8 cellular contexts compared by ENCODE assay signal in genomic region chr12:58443273-58443980, GRCh38.
DNase-seq lines count a peak whose midpoint lies in the region; ATAC-seq and TF ChIP-seq lines count a peak whose summit lies in the region.

No MANE protein-coding gene starts in this region.

- TF ChIP-seq CTCF in GM12874 (IDR thresholded peaks at IDR 0.05; ENCODE audit: insufficient read depth, low read depth, low read length) (peak; percentile 52), dorsolateral prefrontal cortex (IDR thresholded peaks at IDR 0.05 in 54 of 56, conservative IDR thresholded peaks at IDR 0.05 in 2 of 56; ENCODE audit: low read depth in 1 of 56, partially characterized antibody in 56 of 56) (peak in 38 of 56 donors; percentile 15 to 56 (median 33))

- no peak overlapping the region for H3K27ac ChIP-seq in dorsolateral prefrontal cortex

- peak; percentile 65 for ATAC-seq in GM21619 (IDR thresholded peaks at IDR 0.05; ENCODE audit: unreplicated experiment)

- intact Hi-C loops in dorsolateral prefrontal cortex (cut with DNase I): no loop called here

- no peak overlapping the region for H3K4me3 ChIP-seq in dorsolateral prefrontal cortex

- H3K27me3 ChIP-seq in dorsolateral prefrontal cortex: peaks cover 0 to under 1% (median 0%) of the 10 kb centered on the region in 45 donors

- DNase-seq in LoVo (ENCODE audit: low spot score): peak; percentile 31
- DNase-seq in dorsolateral prefrontal cortex: no peak
- peak; percentile 42 for DNase-seq in renal cortical epithelial cell (ENCODE audit: low read depth)
- DNase-seq in ureter (ENCODE audit: low spot score): no peak
- DNase-seq in SW480 (ENCODE audit: low spot score): no peak
- DNase-seq in stimulated activated naive CD4-positive, alpha-beta T cell treated with Interleukin-2 at 50 U/mL for 16 hours (lab: John Stamatoyannopoulos, UW): no peak

Comparison
In these comparisons a context has a peak if more than half of its experiments do, and no peak if none do; other contexts are left out.
1. DNase-seq: peak in LoVo (single experiment) and renal cortical epithelial cell (single experiment); none in dorsolateral prefrontal cortex (0 of 10), ureter (single experiment), SW480 (single experiment) and stimulated activated naive CD4-positive, alpha-beta T cell treated with Interleukin-2 at 50 U/mL for 16 hours (single experiment).